In genomic region chr20:32205502-32206382, GRCh38 we compare ENCODE assay signal across 8 cellular contexts. TPM values are rescaled to one million over a fixed set of nuclear protein-coding genes. Genes with fewer than 3 reads are reported as not detected.
DNase-seq lines count a peak whose midpoint lies in the region; ATAC-seq, FAIRE-seq and TF ChIP-seq lines count a peak whose summit lies in the region.

No MANE protein-coding gene starts in this region.

- ATAC-seq in stimulated activated naive CD8-positive, alpha-beta T cell treated with anti-CD3 and anti-CD28 coated beads, Interleukin-15, Interleukin-2, amounts not matched to agents 100 U/mL and 50 U/mL, for 24 hours, result no peak
- ATAC-seq in lower lobe of right lung (no peak), HG02588 (IDR thresholded peaks at IDR 0.05; ENCODE audit: unreplicated experiment) (no peak), omental fat pad (ENCODE audit: low FRiP score) (no peak)

- H3K4me1 ChIP-seq in astrocyte (ENCODE audit: insufficient read depth, low read length) (peaks cover 32% of the 10 kb centered on the region), lower lobe of right lung (peaks cover 74% of the 10 kb centered on the region)

- H3K27ac ChIP-seq in astrocyte (ENCODE audit: low read depth, low read length) (no peak overlapping the region), lower lobe of right lung (peak overlapping the region; percentile 94)

- H3K9ac ChIP-seq in astrocyte (ENCODE audit: low read length), result peak overlapping the region; percentile 99

- FAIRE-seq in astrocyte (lab: Jason Lieb, UNC), result no peak

- TF ChIP-seq CTCF in astrocyte (IDR thresholded peaks at IDR 0.05; ENCODE audit: insufficient read depth, low read depth, low read length) (no peak), lower lobe of right lung (IDR thresholded peaks at IDR 0.05) (no peak), omental fat pad (IDR thresholded peaks at IDR 0.05) (no peak)

- H2AFZ ChIP-seq in astrocyte (ENCODE audit: low read depth, low read length), result no peak overlapping the region

- H3K4me3 ChIP-seq in astrocyte (ENCODE audit: insufficient read depth, low read depth, low read length) (no peak overlapping the region), lower lobe of right lung (peak overlapping the region; percentile 96)

- H3K36me3 ChIP-seq in astrocyte (ENCODE audit: insufficient read depth, low read length), result peaks cover 4% of the 10 kb centered on the region
- peaks cover 19% of the 10 kb centered on the region for H3K36me3 ChIP-seq in lower lobe of right lung

- no peaks in the 10 kb centered on the region for H3K9me3 Mint-ChIP-seq in stimulated activated naive CD8-positive, alpha-beta T cell treated with anti-CD3 and anti-CD28 coated beads, Interleukin-15, Interleukin-2, amounts not matched to agents 100 ng/mL and 50 ng/mL, for 24 hours
- peaks cover 2% of the 10 kb centered on the region for H3K9me3 Mint-ChIP-seq in astrocyte (ENCODE audit: unreplicated experiment)

- peaks cover 85% of the 10 kb centered on the region for H3K36me3 Mint-ChIP-seq in stimulated activated naive CD8-positive, alpha-beta T cell treated with anti-CD3 and anti-CD28 coated beads, Interleukin-15, Interleukin-2, amounts not matched to agents 100 ng/mL and 50 ng/mL, for 24 hours (ENCODE audit: low read depth)
- peaks cover 12% of the 10 kb centered on the region for H3K36me3 Mint-ChIP-seq in astrocyte (ENCODE audit: low read depth, unreplicated experiment)

- peaks cover 87% of the 10 kb centered on the region for H3K4me1 Mint-ChIP-seq in stimulated activated naive CD8-positive, alpha-beta T cell treated with anti-CD3 and anti-CD28 coated beads, Interleukin-15, Interleukin-2, amounts not matched to agents 100 ng/mL and 50 ng/mL, for 24 hours (ENCODE audit: low read depth)
- peaks cover 68% of the 10 kb centered on the region for H3K4me1 Mint-ChIP-seq in astrocyte (ENCODE audit: low read depth, unreplicated experiment)

- H3K4me3 Mint-ChIP-seq in stimulated activated naive CD8-positive, alpha-beta T cell treated with anti-CD3 and anti-CD28 coated beads, Interleukin-15, Interleukin-2, amounts not matched to agents 100 ng/mL and 50 ng/mL, for 24 hours, result peak overlapping the region; percentile 100
- H3K4me3 Mint-ChIP-seq in astrocyte (ENCODE audit: unreplicated experiment), result peak overlapping the region; percentile 96

- H3K27me3 Mint-ChIP-seq in stimulated activated naive CD8-positive, alpha-beta T cell treated with anti-CD3 and anti-CD28 coated beads, Interleukin-15, Interleukin-2, amounts not matched to agents 100 ng/mL and 50 ng/mL, for 24 hours, result no peaks in the 10 kb centered on the region
- H3K27me3 Mint-ChIP-seq in astrocyte (ENCODE audit: low read depth, unreplicated experiment), result no peaks in the 10 kb centered on the region

- peaks cover 74% of the 10 kb centered on the region for H4K20me1 ChIP-seq in astrocyte (ENCODE audit: insufficient read depth, low read length)

- no peaks in the 10 kb centered on the region for H3K27me3 ChIP-seq in astrocyte (ENCODE audit: insufficient read depth, low read length)
- no peaks in the 10 kb centered on the region for H3K27me3 ChIP-seq in lower lobe of right lung (ENCODE audit: low read depth)

- peaks cover 98% of the 10 kb centered on the region for H3K79me2 ChIP-seq in astrocyte (ENCODE audit: insufficient read depth, low read length)

- peak overlapping the region; percentile 95 for H3K4me2 ChIP-seq in astrocyte (ENCODE audit: low read length)

- no peaks in the 10 kb centered on the region for H3K9me3 ChIP-seq in astrocyte (ENCODE audit: insufficient read depth, low read depth, low read length)
- no peaks in the 10 kb centered on the region for H3K9me3 ChIP-seq in lower lobe of right lung

- peak overlapping the region; percentile 97 for H3K27ac Mint-ChIP-seq in stimulated activated naive CD8-positive, alpha-beta T cell treated with anti-CD3 and anti-CD28 coated beads, Interleukin-15, Interleukin-2, amounts not matched to agents 100 ng/mL and 50 ng/mL, for 24 hours
- H3K27ac Mint-ChIP-seq in astrocyte (ENCODE audit: unreplicated experiment), result peak overlapping the region; percentile 74

- intact Hi-C loops in lower lobe of right lung (cut with DNase I), result no loop called here

- no peak for DNase-seq in stimulated activated naive CD8-positive, alpha-beta T cell treated with anti-CD3 and anti-CD28 coated beads, Interleukin-15, Interleukin-2, amounts not matched to agents 100 U/mL and 50 U/mL, for 24 hours
- DNase-seq in astrocyte (ENCODE audit: low read depth) (no peak), lower lobe of right lung (no peak), NCI-H748 treated with DMSO at 0.1 percent for 48 hours (lab: John Stamatoyannopoulos, UW) (no peak), omental fat pad (ENCODE audit: low spot score) (no peak)
- DNase-seq in stimulated activated CD4-positive, alpha-beta T cell treated with anti-CD3 and anti-CD28 coated beads, Interleukin-12 subunit alpha, Interleukin-12 subunit beta, amount 100 ng/mL, for 4 hours, result no peak

RNA-seq across cellular contexts. Expression of gene PLAGL2, which starts 1.8 kb away (rescaled TPM):
- total RNA-seq in astrocyte (14.7 and 15.3 TPM in 2 replicates), lower lobe of right lung (17.6 TPM), omental fat pad (10 to 100 TPM in 2 of 4 donors, 1 to 10 TPM in 2; 4.1 to 12.5 (median 8.1) TPM)

RNA-seq across cellular contexts. Expression of gene POFUT1, which starts 1.9 kb away (rescaled TPM):
- total RNA-seq in astrocyte (60.6 and 65.5 TPM in 2 replicates), lower lobe of right lung (26.1 TPM), omental fat pad (10 to 100 TPM; 23.1 to 38.0 (median 27.8) TPM)
